Comparison of ENCODE assay signal across 24 cellular contexts in genomic region chr2:108993095-108993937, GRCh38. TPM values are rescaled to one million over a fixed set of nuclear protein-coding genes. Genes with fewer than 3 reads are reported as not detected.
"Had no signal": no experiment of that assay in that cellular context is flagged by ENCODE, and none has a peak within 500 bp of the region (broad histone marks: within the 10 kb centered on the region; RNA-seq: fewer than 3 reads in every experiment).

No MANE protein-coding gene starts in this region.

- H3K4me1 ChIP-seq: right atrium auricular region, uterus had no signal

- H3K36me3 ChIP-seq: heart left ventricle, ovary, right atrium auricular region, suprapubic skin, thyroid gland, uterus had no signal

- ATAC-seq: esophagus mucosa, heart left ventricle, left ventricle myocardium superior had no signal

- H3K9me3 ChIP-seq: heart left ventricle, ovary, right atrium auricular region, suprapubic skin, thyroid gland, uterus had no signal

- DNase-seq: effector memory CD4-positive, alpha-beta T cell; heart left ventricle; hippocampal formation; left ventricle myocardium superior; mesendoderm; naive thymus-derived CD8-positive, alpha-beta T cell; nucleus accumbens; ovary; stimulated activated CD4-positive, alpha-beta T cell treated with anti-CD3 and anti-CD28 coated beads, Interleukin-2, amount 100 ng/mL, for 48 hours; stimulated activated naive CD4-positive, alpha-beta T cell treated with Interleukin-2 at 50 U/mL for 16 hours; thyroid gland; uterus had no signal

- H3K4me3 ChIP-seq: heart left ventricle, ovary, right atrium auricular region, smooth muscle cell, suprapubic skin, thyroid gland, uterus had no signal

- FAIRE-seq: endometrium, frontal cortex, islet of Langerhans had no signal

- H3K27ac ChIP-seq: heart left ventricle, ovary, right atrium auricular region, suprapubic skin, thyroid gland, uterus had no signal

RNA-seq across cellular contexts. Expression of gene EDAR, which starts 4.3 kb away (rescaled TPM):
- total RNA-seq: fibroblast of lung, glomerular endothelial cell, left ventricle myocardium superior, lung microvascular endothelial cell, neural crest cell, posterior vena cava, right atrium auricular region, thyroid gland had no signal
